Comparison of ENCODE assay signal across 37 cellular contexts in genomic region chr20:2542361-2542760, GRCh38. TPM values are rescaled to one million over a fixed set of nuclear protein-coding genes. Genes with fewer than 3 reads are reported as not detected.
"Had no signal": no experiment of that assay in that cellular context is flagged by ENCODE, and none has a peak within 500 bp of the region (broad histone marks: within the 10 kb centered on the region; RNA-seq: fewer than 3 reads in every experiment).

No MANE protein-coding gene starts in this region.

- ATAC-seq: activated naive CD4-positive, alpha-beta T cell treated with anti-CD3 and anti-CD28 coated beads, Interleukin-2, amount 50 U/mL, for 72 hours; activated naive CD8-positive, alpha-beta T cell treated with anti-CD3 and anti-CD28 coated beads, Interleukin-2, amount 50 U/mL, for 24 hours; activated T-cell treated with anti-CD3 and anti-CD28 coated beads, Interleukin-2, amount 50 U/mL, for 4 hours; activated T-cell treated with anti-CD3 and anti-CD28 coated beads, Interleukin-2, amount 50 U/mL, for 72 hours; activated T-helper 17 cell treated with anti-CD3 and anti-CD28 coated beads, Interleukin-2, amount 50 U/mL, for 72 hours; body of pancreas had no signal

- DNase-seq: activated effector memory CD4-positive, alpha-beta T cell treated with anti-CD3 and anti-CD28 coated beads, Interleukin-2, amount 50 U/mL, for 16 hours; activated effector memory CD4-positive, alpha-beta T cell treated with Interleukin-2 at 50 U/mL for 16 hours; activated gamma-delta T cell; activated gamma-delta T cell treated with Interleukin-2 at 50 U/mL for 16 hours; activated naive CD4-positive, alpha-beta T cell; activated naive CD4-positive, alpha-beta T cell treated with anti-CD3 and anti-CD28 coated beads for 36 hours; activated naive CD4-positive, alpha-beta T cell treated with anti-CD3 and anti-CD28 coated beads, Interleukin-2, amount 10 ng/mL, durations not matched to agents 7 days and 5 days; activated naive CD4-positive, alpha-beta T cell treated with anti-CD3 and anti-CD28 coated beads, Interleukin-2, amount 50 U/mL, for 16 hours; activated naive CD4-positive, alpha-beta T cell treated with Interleukin-2 at 50 U/mL for 16 hours; activated naive CD8-positive, alpha-beta T cell treated with anti-CD3 and anti-CD28 coated beads for 36 hours; activated naive CD8-positive, alpha-beta T cell treated with anti-CD3 and anti-CD28 coated beads, Interleukin-2, amount 10 ng/mL, durations not matched to agents 7 days and 5 days; activated naive CD8-positive, alpha-beta T cell treated with anti-CD3 and anti-CD28 coated beads, Interleukin-2, amount 50 U/mL, for 24 hours; activated T-cell treated with anti-CD3 and anti-CD28 coated beads, Interleukin-2, amount 50 U/mL, for 24 hours; activated T-cell treated with anti-CD3 and anti-CD28 coated beads, Interleukin-2, amount 50 U/mL, for 4 hours; activated T-cell treated with anti-CD3 and anti-CD28 coated beads, Interleukin-2, amount 50 U/mL, for 48 hours; activated T-cell treated with anti-CD3 and anti-CD28 coated beads, Interleukin-2, amount 50 U/mL, for 72 hours; adrenal gland; amniotic stem cell; amygdala; anterior cingulate cortex; aorta; body of pancreas; brain microvascular endothelial cell; caudate nucleus; central memory CD4-positive, alpha-beta T cell; cerebellar nuclear complex had no signal

- H3K27me3 ChIP-seq: adrenal gland, ascending aorta, body of pancreas had no signal

- H3K4me3 ChIP-seq: adrenal gland, ascending aorta, body of pancreas, breast epithelium, cardiac muscle cell had no signal

- H3K36me3 ChIP-seq: adrenal gland, ascending aorta, brain microvascular endothelial cell, breast epithelium, cardiac muscle cell had no signal

- H3K27ac ChIP-seq: adrenal gland, ascending aorta, body of pancreas, brain microvascular endothelial cell, breast epithelium, cardiac muscle cell had no signal

- H3K4me1 ChIP-seq: ascending aorta, body of pancreas, breast epithelium had no signal

- FAIRE-seq: astrocyte, bronchial epithelial cell had no signal

- H3K9me3 ChIP-seq: adrenal gland, ascending aorta, body of pancreas, breast epithelium had no signal

RNA-seq across cellular contexts. Expression of gene TMC2, which starts 6.0 kb away (rescaled TPM):
- total RNA-seq: activated naive CD4-positive, alpha-beta T cell treated with anti-CD3 and anti-CD28 coated beads for 36 hours; activated naive CD4-positive, alpha-beta T cell treated with anti-CD3 and anti-CD28 coated beads, Interleukin-2, amount 50 U/mL, for 72 hours; activated naive CD8-positive, alpha-beta T cell treated with anti-CD3 and anti-CD28 coated beads for 36 hours; activated naive CD8-positive, alpha-beta T cell treated with anti-CD3 and anti-CD28 coated beads, Interleukin-2, amount 10 ng/mL, durations not matched to agents 7 days and 5 days; activated T-cell treated with anti-CD3 and anti-CD28 coated beads, Interleukin-2, amount 50 U/mL, for 4 hours; activated T-cell treated with anti-CD3 and anti-CD28 coated beads, Interleukin-2, amount 50 U/mL, for 72 hours; activated T-helper 1 cell treated with anti-CD3 and anti-CD28 coated beads, Interleukin-12 subunit alpha, Interleukin-12 subunit beta, Interleukin-2, Interleukin-4 antibody, amounts not matched to agents 30 ng/mL and 10 ng/mL and 1 ng/mL, durations not matched to agents 14 hours and 24 hours and 36 hours; activated T-helper 17 cell treated with anti-CD3 and anti-CD28 coated beads, Interleukin-2, amount 50 U/mL, for 72 hours; activated T-helper 2 cell treated with anti-CD3 and anti-CD28 coated beads, Interferon-gamma antibody, Interleukin-2, Interleukin-4, amounts not matched to agents 10 μg/mL and 5 μg/mL and 100 μg/mL, durations not matched to agents 14 hours and 24 hours and 36 hours; ascending aorta; astrocyte; bronchial epithelial cell; cardiac muscle cell; cardiac septum; chondrocyte had no signal
- polyA plus RNA-seq: cardiac muscle cell had no signal
